In genomic region chr9:35659340-35659739, GRCh38 we compare ENCODE assay signal across 2 cellular contexts.
TF ChIP-seq lines count a peak whose summit lies in the region.

No MANE protein-coding gene starts in this region.

TF ChIP-seq in GM12878, 131 proteins besides CTCF, POLR2A, EP300 and RAD21:
- 0 out of 2 replicates have a peak, but pooled peaks have one; percentile 23 for TF ChIP-seq RELB (IDR thresholded peaks at IDR 0.05; ENCODE audit: low read depth)
- no peak for TF ChIP-seq IKZF1 (conservative IDR thresholded peaks at IDR 0.05)
- no peak for TF ChIP-seq SREBF2 (IDR thresholded peaks at IDR 0.05; ENCODE audit: low read length)
- TF ChIP-seq PKNOX1 (IDR thresholded peaks at IDR 0.05): peak; percentile 83
- TF ChIP-seq CHD4 (IDR thresholded peaks at IDR 0.05): no peak
- TF ChIP-seq MEF2B (IDR thresholded peaks at IDR 0.05; ENCODE audit: partially characterized antibody, poor library complexity, severe bottlenecking): peak; percentile 89
- TF ChIP-seq ZNF687 (IDR thresholded peaks at IDR 0.05): no peak
- peak; percentile 40 for TF ChIP-seq CUX1 (IDR thresholded peaks at IDR 0.05; ENCODE audit: insufficient replicate concordance, low read depth, low read length)
- TF ChIP-seq IKZF2 (IDR thresholded peaks at IDR 0.05): 0 out of 4 replicates have a peak, but pooled peaks of 1 of the 2 experiments have one; percentile 22
- TF ChIP-seq HDGF (IDR thresholded peaks at IDR 0.05): no peak
- no peak for TF ChIP-seq RAD51 (IDR thresholded peaks at IDR 0.05)
TF ChIP-seq in GM12878: peak in this region for 5.

TF ChIP-seq in neural cell, 6 proteins besides CTCF, POLR2A, EP300 and RAD21:
- no peak for TF ChIP-seq MXI1 (conservative IDR thresholded peaks at IDR 0.05; ENCODE audit: poor library complexity, severe bottlenecking)
- TF ChIP-seq SMC3 (conservative IDR thresholded peaks at IDR 0.05; ENCODE audit: poor library complexity): no peak
- TF ChIP-seq EZH2 (IDR thresholded peaks at IDR 0.05; ENCODE audit: borderline replicate concordance, insufficient read depth, low read length, poor library complexity, severe bottlenecking): no peak
- TF ChIP-seq REST (IDR thresholded peaks at IDR 0.05; ENCODE audit: borderline replicate concordance): no peak
- TF ChIP-seq POLR2AphosphoS5 (IDR thresholded peaks at IDR 0.05): no peak
- TF ChIP-seq TAF1 (IDR thresholded peaks at IDR 0.05; ENCODE audit: low read depth): no peak
